In the genomic region with DNA sequence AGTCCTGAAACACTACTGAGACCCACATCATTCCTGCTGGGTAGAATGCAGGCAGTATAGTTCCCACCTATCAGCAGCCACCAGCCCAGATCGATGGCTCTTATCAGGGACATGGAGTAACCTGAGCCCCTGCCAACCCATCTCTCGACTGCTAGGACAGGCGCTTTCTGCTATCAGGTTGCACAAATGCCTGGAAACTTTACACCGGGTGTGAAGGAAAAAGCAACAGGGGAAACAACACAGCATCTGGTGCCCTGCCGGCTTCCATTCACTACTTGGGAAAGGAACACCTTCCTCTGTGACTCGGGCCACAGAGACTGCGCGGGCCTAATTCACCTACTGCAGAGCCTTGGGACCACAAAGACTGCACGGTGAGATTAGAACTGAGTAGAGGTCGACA, we compare ENCODE assay signal across 14 cellular contexts. TPM values are rescaled to one million over a fixed set of nuclear protein-coding genes. Genes with fewer than 3 reads are reported as not detected.
DNase-seq lines count a peak whose midpoint lies in the region; ATAC-seq and TF ChIP-seq lines count a peak whose summit lies in the region.
"Had no signal": no experiment of that assay in that cellular context is flagged by ENCODE, and none has a peak within 500 bp of the region (broad histone marks: within the 10 kb centered on the region; RNA-seq: fewer than 3 reads in every experiment).

No MANE protein-coding gene starts in this region.

- TF ChIP-seq RAD21 in IMR-90 (IDR thresholded peaks at IDR 0.05; ENCODE audit: low read length): no peak

- no peak overlapping the region for H4K5ac ChIP-seq in IMR-90 (ENCODE audit: low read depth, low read length)

- no peak overlapping the region for H3K4me2 ChIP-seq in IMR-90 (ENCODE audit: low read depth, low read length)

- H2BK5ac ChIP-seq in IMR-90 (ENCODE audit: low read depth, low read length, poor library complexity, severe bottlenecking): no peak overlapping the region

- H3K79me1 ChIP-seq in IMR-90 (ENCODE audit: low read depth in 1 of 2, low read length in 2 of 2): peaks cover 38 to 81% of the 10 kb centered on the region in 2 experiments

- H3K36me3 ChIP-seq in IMR-90 (ENCODE audit: control insufficient read depth, insufficient read depth, low read length) (no peaks in the 10 kb centered on the region), left ventricle myocardium inferior (no peaks in the 10 kb centered on the region), stomach (no peaks in the 10 kb centered on the region)
- H3K36me3 ChIP-seq: SJCRH30, upper lobe of right lung had no signal

- peak overlapping the region; percentile 86 for H2AK5ac ChIP-seq in IMR-90 (ENCODE audit: low read depth, low read length)

- peak overlapping the region in 1 of 2 experiments; percentile 65; a peak in 2 of 4 replicates for H4K8ac ChIP-seq in IMR-90 (ENCODE audit: low read depth in 2 of 2, low read length in 2 of 2)

- H3K4me1 ChIP-seq in IMR-90 (ENCODE audit: control insufficient read depth, insufficient read depth, low read length) (peaks cover 20% of the 10 kb centered on the region), left ventricle myocardium inferior (peaks cover 52% of the 10 kb centered on the region), stomach (peaks cover 37 to 98% (median 62%) of the 10 kb centered on the region in 4 donors)

- peak overlapping the region; percentile 12; the same call in 1 of the 2 replicates for H3K27ac ChIP-seq in IMR-90 (ENCODE audit: insufficient read depth, low read length)
- H3K27ac ChIP-seq in left ventricle myocardium inferior (replicated peaks): peak overlapping the region; percentile 16
- H3K27ac ChIP-seq in stomach: peak overlapping the region; percentile 5 to 63 (median 49)
- H3K27ac ChIP-seq: SJCRH30, upper lobe of right lung had no signal

- H3K14ac ChIP-seq in IMR-90 (replicated peaks; ENCODE audit: low read depth, low read length): peak overlapping the region; percentile 61

- no peak for TF ChIP-seq EP300 in stomach (IDR thresholded peaks at IDR 0.05)

- H3K9me3 ChIP-seq in IMR-90 (ENCODE audit: control insufficient read depth, insufficient read depth, low read length): no peaks in the 10 kb centered on the region
- H3K9me3 ChIP-seq in left ventricle myocardium inferior (replicated peaks): no peaks in the 10 kb centered on the region
- no peaks in the 10 kb centered on the region for H3K9me3 ChIP-seq in stomach
- H3K9me3 ChIP-seq: SJCRH30, upper lobe of right lung had no signal

- no peak for TF ChIP-seq POLR2A in IMR-90 (IDR thresholded peaks at IDR 0.05; ENCODE audit: low read depth, low read length)
- TF ChIP-seq POLR2A in stomach (IDR thresholded peaks at IDR 0.05): no peak

- intact Hi-C loops in IMR-90 (cut with micrococcal nuclease): loop anchor here (2.0 kb wide), 1 partner anchor 13 kb away; no protein-coding TSS in a partner anchor
- intact Hi-C loops in left ventricle myocardium inferior (cut with micrococcal nuclease): no loop called here
- intact Hi-C loops in stomach (cut with DNase I; ENCODE audit: low total_unique reads): no loop called here

- H4K91ac ChIP-seq in IMR-90 (ENCODE audit: insufficient read depth, low read depth, low read length): peak overlapping the region; percentile 28; the same call in 1 of the 2 replicates

- in situ Hi-C loops in IMR-90 (cut with MboI; ENCODE audit: low sequenced_read_pairs): no loop called here

- CTCF ChIA-PET in IMR-90 (lab: Yijun Ruan, JAX): no interaction called here

- peak overlapping the region; percentile 47 for H3K4ac ChIP-seq in IMR-90 (ENCODE audit: low read depth, low read length)

- peak overlapping the region; percentile 67; the same call in 1 of the 2 replicates for H2BK20ac ChIP-seq in IMR-90 (ENCODE audit: low read depth, low read length)

- H3K23ac ChIP-seq in IMR-90 (ENCODE audit: low read depth, low read length): peak overlapping the region; percentile 41

- DNase-seq in IMR-90 (no peak), NCI-H526 (lab: John Stamatoyannopoulos, UW) (peak; percentile 67 to 77), left ventricle myocardium inferior (no peak), stomach (no peak), A172 (ENCODE audit: low spot score) (no peak), SHP77 (lab: John Stamatoyannopoulos, UW) (no peak)
- DNase-seq: activated effector memory CD4-positive, alpha-beta T cell treated with Interleukin-2 at 50 U/mL for 16 hours; cerebellar nuclear complex; NCI-H187 treated with DMSO at 0.1 percent for 48 hours; upper lobe of right lung had no signal

- H3K27me3 ChIP-seq in IMR-90 (ENCODE audit: control insufficient read depth, insufficient read depth, low read length) (no peaks in the 10 kb centered on the region), left ventricle myocardium inferior (ENCODE audit: low read depth) (no peaks in the 10 kb centered on the region), stomach (no peaks in the 10 kb centered on the region)
- H3K27me3 ChIP-seq: SJCRH30, upper lobe of right lung had no signal

- POLR2A ChIA-PET in IMR-90 (lab: Charles Lee; ENCODE audit: unreplicated experiment): no interaction called here

- H2BK120ac ChIP-seq in IMR-90 (ENCODE audit: low read depth, low read length): peak overlapping the region; percentile 64

- dilution Hi-C loops in IMR-90 (cut with HindIII; ENCODE audit: low sequenced_read_pairs, unreplicated experiment): no loop called here

- H2AK9ac ChIP-seq in IMR-90 (replicated peaks; ENCODE audit: low read depth, low read length, poor library complexity): peak overlapping the region; percentile 48

- peak overlapping the region; percentile 19 for H2AFZ ChIP-seq in IMR-90 (replicated peaks; ENCODE audit: low read length, poor library complexity)

- ATAC-seq in IMR-90 (ENCODE audit: low read depth) (no peak), GM18858 (IDR thresholded peaks at IDR 0.05; ENCODE audit: unreplicated experiment) (no peak)
- ATAC-seq: activated CD4-positive, CD25-positive, alpha-beta regulatory T cell treated with anti-CD3 and anti-CD28 coated beads, Interleukin-2, amount 50 U/mL, for 24 hours; sciatic nerve; upper lobe of right lung had no signal

- no peak overlapping the region for H3K56ac ChIP-seq in IMR-90 (ENCODE audit: extremely low read depth, insufficient read depth, low read length)

- peaks cover 27% of the 10 kb centered on the region for H3K9me1 ChIP-seq in IMR-90 (ENCODE audit: insufficient read depth, low read length)

- no TSS peak for BruUV-seq in IMR-90 (replicated peaks; lab: Mats Ljungman, UMichigan)

- H2BK15ac ChIP-seq in IMR-90 (ENCODE audit: low read depth, low read length): peak overlapping the region; percentile 80; the same call in 2 of the 3 replicates

- peak overlapping the region; percentile 27; the same call in 1 of the 2 replicates for H3K18ac ChIP-seq in IMR-90 (ENCODE audit: low read depth, low read length)

- WGBS in IMR-90 (ENCODE audit: extremely low coverage in 2 of 2, insufficient read length in 1 of 2), 2 experiments: 40% methylated on average over 1 of the region's 10 CpGs; no CpG with 5 or more reads in 1 of the 2 experiments
- WGBS in stomach, 5 donors: 44 to 49% (median 46%) methylated on average over 10 of the region's 10 CpGs

- H3K4me3 ChIP-seq in IMR-90 (ENCODE audit: insufficient read depth, low read depth, low read length): no peak overlapping the region
- H3K4me3 ChIP-seq in left ventricle myocardium inferior: no peak overlapping the region
- H3K4me3 ChIP-seq in stomach: no peak overlapping the region
- H3K4me3 ChIP-seq: SJCRH30, upper lobe of right lung had no signal

- H4K20me1 ChIP-seq in IMR-90 (ENCODE audit: insufficient read depth, low read length): peaks cover 59% of the 10 kb centered on the region

- TF ChIP-seq CTCF in IMR-90 (conservative IDR thresholded peaks at IDR 0.05; ENCODE audit: low read depth, low read length): no peak
- no peak for TF ChIP-seq CTCF in left ventricle myocardium inferior (IDR thresholded peaks at IDR 0.05; ENCODE audit: borderline replicate concordance)
- no peak for TF ChIP-seq CTCF in stomach (IDR thresholded peaks at IDR 0.05)

- no peak overlapping the region for H3K9ac ChIP-seq in IMR-90 (ENCODE audit: low read depth, low read length)

TF ChIP-seq in IMR-90, 13 proteins besides CTCF, POLR2A, EP300 and RAD21:
- TF ChIP-seq FOS (IDR thresholded peaks at IDR 0.05; ENCODE audit: low read depth, low read length) (no peak), RFX5 (IDR thresholded peaks at IDR 0.05; ENCODE audit: low read depth, low read length) (no peak), RCOR1 (IDR thresholded peaks at IDR 0.05; ENCODE audit: insufficient replicate concordance, low read length) (no peak), NFE2L2 (IDR thresholded peaks at IDR 0.05; ENCODE audit: low read depth, low read length) (no peak), CHD1 (IDR thresholded peaks at IDR 0.05; ENCODE audit: low read depth, low read length) (no peak), SMC3 (IDR thresholded peaks at IDR 0.05; ENCODE audit: low read depth, low read length) (no peak)
- TF ChIP-seq, protein P1, sequence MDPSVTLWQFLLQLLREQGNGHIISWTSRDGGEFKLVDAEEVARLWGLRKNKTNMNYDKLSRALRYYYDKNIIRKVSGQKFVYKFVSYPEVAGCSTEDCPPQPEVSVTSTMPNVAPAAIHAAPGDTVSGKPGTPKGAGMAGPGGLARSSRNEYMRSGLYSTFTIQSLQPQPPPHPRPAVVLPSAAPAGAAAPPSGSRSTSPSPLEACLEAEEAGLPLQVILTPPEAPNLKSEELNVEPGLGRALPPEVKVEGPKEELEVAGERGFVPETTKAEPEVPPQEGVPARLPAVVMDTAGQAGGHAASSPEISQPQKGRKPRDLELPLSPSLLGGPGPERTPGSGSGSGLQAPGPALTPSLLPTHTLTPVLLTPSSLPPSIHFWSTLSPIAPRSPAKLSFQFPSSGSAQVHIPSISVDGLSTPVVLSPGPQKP (IDR thresholded peaks at IDR 0.05; ENCODE audit: borderline replicate concordance, low read depth, low read length): no peak

RNA-seq across cellular contexts. Expression of a gene that starts 18.5 kb away (rescaled TPM):
- total RNA-seq in IMR-90 (2012; rRNA removed) (178 and 227 TPM in 2 replicates), left ventricle myocardium inferior (75.4 TPM), stomach (100 to 1,000 TPM in 1 of 5 donors, 10 to 100 TPM in 4; 41.4 to 176 (median 64.9) TPM)
- polyA plus RNA-seq in IMR-90 (2012; rRNA removed) (146 and 151 TPM in 2 replicates), stomach (10 to 100 TPM; 14.9 to 26.6 (median 21.5) TPM)
- 70.2 and 96.3 TPM in 2 replicates for polyA plus RNA-seq in IMR-90 (2012; cell fraction: cytosol; rRNA removed)
- polyA plus RNA-seq in IMR-90 (2012; cell fraction: nucleus; rRNA removed; ENCODE audit: low replicate concordance): 131 and 234 TPM in 2 replicates
- 41.7 and 47.5 TPM in 2 replicates for total RNA-seq in A172 (2014; rRNA removed; shearing (Covaris generic))

Comparison
In these comparisons a context has a peak if more than half of its experiments do, and no peak if none do; other contexts are left out.
1. DNase-seq: peak in NCI-H526 (2 of 2); none in IMR-90 (single experiment), left ventricle myocardium inferior (single experiment), stomach (single experiment), A172 (single experiment) and SHP77 (0 of 2).
2. Peak in every context shown above with its lines, with median percentiles within 50 percentile points of each other: H3K27ac ChIP-seq.